In genomic region chr17:27038676-27039075, GRCh38 we compare ENCODE assay signal across 17 cellular contexts.
A peak's percentile ranks its signal among the peaks of the same experiment; 100 is the strongest.
DNase-seq lines count a peak whose midpoint lies in the region; ATAC-seq and TF ChIP-seq lines count a peak whose summit lies in the region.
"Had no signal": no experiment of that assay in that cellular context is flagged by ENCODE, and none has a peak within 500 bp of the region (broad histone marks: within the 10 kb centered on the region; RNA-seq: fewer than 3 reads in every experiment).

No MANE protein-coding gene starts in this region.

- H3K9me3 Mint-ChIP-seq in CD4-positive, alpha-beta memory T cell, result peaks cover 0 to 5% (median 1%) of the 10 kb centered on the region in 8 donors
- H3K9me3 Mint-ChIP-seq: CD8-positive, alpha-beta T cell; central memory CD8-positive, alpha-beta T cell had no signal

- no peaks in the 10 kb centered on the region for H3K27me3 ChIP-seq in body of pancreas
- no peaks in the 10 kb centered on the region for H3K27me3 ChIP-seq in CD4-positive, alpha-beta memory T cell (ENCODE audit: insufficient read depth, low read length)
- H3K27me3 ChIP-seq: pancreas, SJSA1 had no signal

- CTCF ChIA-PET in CD4-positive, alpha-beta memory T cell (lab: Charles Lee; ENCODE audit: partially characterized antibody), result no interaction called here

- ATAC-seq in SK-N-SH treated with all-trans-retinoic acid at 6 μM for 48 hours, result peak; percentile 49; the same call in 1 of the 3 replicates
- no peak for ATAC-seq in body of pancreas
- ATAC-seq: CD8-positive, alpha-beta T cell; esophagus mucosa; pancreas had no signal

- H3K4me1 Mint-ChIP-seq in CD4-positive, alpha-beta memory T cell, result no peaks in the 10 kb centered on the region
- H3K4me1 Mint-ChIP-seq: central memory CD8-positive, alpha-beta T cell had no signal

- peak; percentile 49 for TF ChIP-seq CTCF in C4-2B (conservative IDR thresholded peaks at IDR 0.05)
- peak; percentile 16; the same call in 1 of the 2 replicates for TF ChIP-seq CTCF in GM12874 (IDR thresholded peaks at IDR 0.05; ENCODE audit: insufficient read depth, low read depth, low read length)
- TF ChIP-seq CTCF in body of pancreas (IDR thresholded peaks at IDR 0.05), result no peak

- H3K36me3 ChIP-seq in body of pancreas (replicated peaks in 1 of 2; ENCODE audit: insufficient read depth in 1 of 2, low read depth in 2 of 2), result no peaks in the 10 kb centered on the region
- no peaks in the 10 kb centered on the region for H3K36me3 ChIP-seq in CD4-positive, alpha-beta memory T cell (ENCODE audit: insufficient read depth, low read length)
- H3K36me3 ChIP-seq: pancreas, SJSA1 had no signal

- H3K27ac Mint-ChIP-seq in CD4-positive, alpha-beta memory T cell, result no peak overlapping the region
- H3K27ac Mint-ChIP-seq: CD8-positive, alpha-beta T cell; memory B cell had no signal

- no peaks in the 10 kb centered on the region for H3K27me3 Mint-ChIP-seq in CD4-positive, alpha-beta memory T cell
- H3K27me3 Mint-ChIP-seq: central memory CD8-positive, alpha-beta T cell; memory B cell had no signal

- intact Hi-C loops in body of pancreas (cut with DNase I), result no loop called here
- intact Hi-C loops in CD4-positive, alpha-beta memory T cell (cut with micrococcal nuclease), result no loop called here

- DNase-seq in NCI-H1694 treated with DMSO at 0.1 percent for 48 hours (lab: John Stamatoyannopoulos, UW) (peak; percentile 2), amygdala (lab: John Stamatoyannopoulos, UW) (no peak), body of pancreas (no peak)
- no peak for DNase-seq in activated CD4-positive, CD25-positive, alpha-beta regulatory T cell treated with anti-CD3 and anti-CD28 coated beads, Interleukin-2, amount 50 U/mL, for 72 hours
- no peak for DNase-seq in CD4-positive, alpha-beta memory T cell
- DNase-seq: activated CD4-positive, alpha-beta T cell treated with anti-CD3 and anti-CD28 coated beads, Interleukin-2, amount 50 U/mL, for 48 hours; activated naive CD4-positive, alpha-beta T cell treated with Interleukin-2 at 50 U/mL for 16 hours; CD8-positive, alpha-beta T cell; pancreas; stimulated activated naive CD4-positive, alpha-beta T cell treated with Interleukin-2 at 50 U/mL for 16 hours had no signal

- H3K9me3 ChIP-seq in body of pancreas, result no peaks in the 10 kb centered on the region
- H3K9me3 ChIP-seq in CD4-positive, alpha-beta memory T cell (ENCODE audit: control insufficient read depth in 1 of 2, low read length in 2 of 2), result no peaks in the 10 kb centered on the region
- H3K9me3 ChIP-seq: pancreas, SJSA1 had no signal

- WGBS in body of pancreas, 2 donors, result 19 to 33% methylated on average over 2 of the region's 2 CpGs

- H3K4me3 Mint-ChIP-seq in CD4-positive, alpha-beta memory T cell, result no peak overlapping the region
- H3K4me3 Mint-ChIP-seq: CD8-positive, alpha-beta T cell; central memory CD8-positive, alpha-beta T cell; memory B cell had no signal

- H3K36me3 Mint-ChIP-seq in CD4-positive, alpha-beta memory T cell, result no peaks in the 10 kb centered on the region
- H3K36me3 Mint-ChIP-seq: CD8-positive, alpha-beta T cell; memory B cell had no signal

- POLR2A ChIA-PET in CD4-positive, alpha-beta memory T cell (lab: Charles Lee; ENCODE audit: partially characterized antibody), result no interaction called here

- no peak for TF ChIP-seq POLR2A in body of pancreas (IDR thresholded peaks at IDR 0.05)

- no peak overlapping the region for H3K27ac ChIP-seq in C4-2B
- H3K27ac ChIP-seq in body of pancreas, result no peak overlapping the region
- H3K27ac ChIP-seq in CD4-positive, alpha-beta memory T cell (ENCODE audit: low read depth, low read length), result no peak overlapping the region
- H3K27ac ChIP-seq: pancreas, SJSA1 had no signal

- no peaks in the 10 kb centered on the region for H3K4me1 ChIP-seq in body of pancreas
- H3K4me1 ChIP-seq in CD4-positive, alpha-beta memory T cell (ENCODE audit: insufficient read depth, low read length), result no peaks in the 10 kb centered on the region
- H3K4me1 ChIP-seq: pancreas, SJSA1 had no signal

- no peak overlapping the region for H3K4me3 ChIP-seq in body of pancreas
- no peak overlapping the region for H3K4me3 ChIP-seq in CD4-positive, alpha-beta memory T cell (ENCODE audit: low read length in 2 of 2)
- H3K4me3 ChIP-seq: pancreas, SJSA1 had no signal

TF ChIP-seq in SK-N-SH treated with all-trans-retinoic acid at 6 μM for 48 hours, 23 proteins besides CTCF, POLR2A, EP300 and RAD21:
- TF ChIP-seq ARNTL (CRISPR knock-in tag; IDR thresholded peaks at IDR 0.05; ENCODE audit: borderline replicate concordance, low read depth), result no peak
- TF ChIP-seq SNAI2 (CRISPR knock-in tag; IDR thresholded peaks at IDR 0.05), result no peak
- no peak for TF ChIP-seq ZNF70 (CRISPR knock-in tag; IDR thresholded peaks at IDR 0.05)
- TF ChIP-seq ZFP3 (CRISPR knock-in tag; IDR thresholded peaks at IDR 0.05), result no peak

Comparison
In these comparisons a context has a peak if more than half of its experiments do, and no peak if none do; other contexts are left out.
1. CTCF ChIP-seq: peak in C4-2B (single experiment) and GM12874 (single experiment); none in body of pancreas (0 of 7).